In the genomic region with DNA sequence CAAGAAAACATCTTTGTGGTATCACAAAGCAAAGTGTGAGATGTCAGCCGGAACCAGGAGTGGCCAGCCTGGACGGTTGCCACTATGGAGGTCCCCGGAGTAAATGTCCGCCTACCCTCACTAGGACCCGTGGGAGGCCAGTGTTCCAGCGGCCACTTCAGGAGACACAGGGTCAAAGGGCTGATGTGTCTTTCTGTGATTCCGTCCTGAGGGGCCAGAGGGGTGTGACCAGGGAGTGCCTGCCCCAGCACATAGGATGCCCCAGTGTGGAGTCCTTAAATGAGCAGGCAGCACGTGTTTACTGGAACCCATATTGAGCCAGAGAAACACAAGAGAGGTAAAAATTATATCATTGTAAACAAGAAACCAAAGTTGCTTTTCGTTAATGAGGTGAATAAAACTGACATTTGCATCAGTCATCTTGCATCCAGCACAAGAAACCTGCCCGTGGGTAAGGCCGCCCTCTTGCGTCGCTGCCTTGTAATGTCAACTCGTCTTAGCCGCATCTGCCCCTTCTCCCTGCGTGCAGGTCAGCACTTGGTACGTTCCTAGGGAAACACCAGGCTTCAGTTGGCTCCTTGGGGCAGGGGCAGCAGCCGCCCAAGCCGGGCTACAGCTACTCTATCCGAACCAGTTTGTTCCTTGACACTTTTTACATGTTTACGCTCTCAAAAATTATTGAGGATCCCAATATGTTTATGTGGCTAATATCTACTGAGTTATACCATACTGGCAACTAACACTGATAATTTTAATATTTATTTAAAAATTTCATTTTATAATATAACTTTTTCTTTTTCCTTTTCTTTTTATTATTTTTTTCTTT, we compare ENCODE assay signal across 8 cellular contexts. TPM values are rescaled to one million over a fixed set of nuclear protein-coding genes. Genes with fewer than 3 reads are reported as not detected.
DNase-seq lines count a peak whose midpoint lies in the region; ATAC-seq lines count a peak whose summit lies in the region.

No MANE protein-coding gene starts in this region.

- peak overlapping the region; percentile 26 for H3K4ac ChIP-seq in mesendoderm (ENCODE audit: low read depth, low read length)

- H3K9me3 ChIP-seq in effector memory CD4-positive, alpha-beta T cell (ENCODE audit: control insufficient read depth, low read length) = no peaks in the 10 kb centered on the region

- peak; percentile 55 for ATAC-seq in GM19468 (IDR thresholded peaks at IDR 0.05; ENCODE audit: extremely low read depth, unreplicated experiment)
- peak; percentile 75 for ATAC-seq in HG03575 (IDR thresholded peaks at IDR 0.05; ENCODE audit: extremely low read depth, insufficient number of reproducible peaks, low FRiP score, unreplicated experiment)

- H3K36me3 Mint-ChIP-seq in activated CD4-positive, alpha-beta memory T cell treated with anti-CD3 and anti-CD28 coated beads, Interleukin-2, amount 10 ng/mL, durations not matched to agents 7 days and 5 days (ENCODE audit: low read depth) = no peaks in the 10 kb centered on the region

- H3K4me1 Mint-ChIP-seq in activated CD4-positive, alpha-beta memory T cell treated with anti-CD3 and anti-CD28 coated beads, Interleukin-2, amount 10 ng/mL, durations not matched to agents 7 days and 5 days = peaks cover 3% of the 10 kb centered on the region

- H3K27ac ChIP-seq in effector memory CD4-positive, alpha-beta T cell (ENCODE audit: insufficient read depth, low read length, poor library complexity, severe bottlenecking) = no peak overlapping the region
- no peak overlapping the region for H3K27ac ChIP-seq in mesendoderm (ENCODE audit: low read depth, low read length)

- H3K9ac ChIP-seq in mesendoderm (ENCODE audit: low read length) = no peak overlapping the region

- H3K9me3 Mint-ChIP-seq in activated CD4-positive, alpha-beta memory T cell treated with anti-CD3 and anti-CD28 coated beads, Interleukin-2, amount 10 ng/mL, durations not matched to agents 7 days and 5 days = peaks cover 2% of the 10 kb centered on the region

- H4K8ac ChIP-seq in mesendoderm (ENCODE audit: low read depth, low read length) = no peak overlapping the region

- no peak overlapping the region for H2BK15ac ChIP-seq in mesendoderm (replicated peaks; ENCODE audit: low read depth)

- peaks cover 21% of the 10 kb centered on the region for H3K27me3 Mint-ChIP-seq in activated CD4-positive, alpha-beta memory T cell treated with anti-CD3 and anti-CD28 coated beads, Interleukin-2, amount 10 ng/mL, durations not matched to agents 7 days and 5 days

- peak; percentile 79 for DNase-seq in COLO668 (lab: John Stamatoyannopoulos, UW; ENCODE audit: unreplicated experiment)
- DNase-seq in NCI-H82 treated with DMSO at 0.1 percent for 48 hours (lab: John Stamatoyannopoulos, UW; ENCODE audit: unreplicated experiment) = peak; percentile 73
- peak; percentile 79 for DNase-seq in activated CD4-positive, alpha-beta memory T cell treated with anti-CD3 and anti-CD28 coated beads, Interleukin-2, amount 10 ng/mL, durations not matched to agents 7 days and 5 days
- peak; percentile 40 to 51 (median 43) for DNase-seq in effector memory CD4-positive, alpha-beta T cell
- peak; percentile 96 for DNase-seq in mesendoderm
- DNase-seq in stimulated activated CD8-positive, alpha-beta memory T cell treated with anti-CD3 and anti-CD28 coated beads, Interleukin-15, amount 100 ng/mL, for 48 hours (ENCODE audit: low read depth in 2 of 2) = peak; percentile 36 to 65

- H3K4me2 ChIP-seq in mesendoderm (ENCODE audit: low read length) = no peak overlapping the region

- CTCF ChIA-PET in activated CD4-positive, alpha-beta memory T cell treated with anti-CD3 and anti-CD28 coated beads, Interleukin-2, amount 10 ng/mL, durations not matched to agents 7 days and 5 days (lab: Charles Lee) = interaction anchor here (0.8 to 4.0 kb wide), 2 partner anchors 62 to 83 kb away, joined by 3 to 26 read pairs; no protein-coding TSS in a partner anchor

- H3K27me3 ChIP-seq in effector memory CD4-positive, alpha-beta T cell (replicated peaks; ENCODE audit: control insufficient read depth, insufficient read depth, low read length, poor library complexity, severe bottlenecking) = no peaks in the 10 kb centered on the region
- no peaks in the 10 kb centered on the region for H3K27me3 ChIP-seq in mesendoderm (ENCODE audit: insufficient read depth, low read length, poor library complexity)

- no peak overlapping the region for H4K5ac ChIP-seq in mesendoderm (ENCODE audit: low read length)

- H3K4me1 ChIP-seq in effector memory CD4-positive, alpha-beta T cell (ENCODE audit: control insufficient read depth, insufficient read depth, low read length, poor library complexity, severe bottlenecking) = no peaks in the 10 kb centered on the region
- peaks cover 9% of the 10 kb centered on the region for H3K4me1 ChIP-seq in mesendoderm (ENCODE audit: control insufficient read depth, low read depth, low read length)

- H3K4me3 Mint-ChIP-seq in activated CD4-positive, alpha-beta memory T cell treated with anti-CD3 and anti-CD28 coated beads, Interleukin-2, amount 10 ng/mL, durations not matched to agents 7 days and 5 days = no peak overlapping the region

- no peak overlapping the region for H2AK5ac ChIP-seq in mesendoderm (ENCODE audit: low read length)

- POLR2A ChIA-PET in activated CD4-positive, alpha-beta memory T cell treated with anti-CD3 and anti-CD28 coated beads, Interleukin-2, amount 10 ng/mL, durations not matched to agents 7 days and 5 days (lab: Charles Lee) = no interaction called here

- no CpG with 5 or more reads among the region's 21 CpGs for WGBS in mesendoderm (ENCODE audit: extremely low coverage, insufficient coverage, low lambda C conversion rate)

- H3K56ac ChIP-seq in mesendoderm (ENCODE audit: low read length) = peak overlapping the region; percentile 5

- no peaks in the 10 kb centered on the region for H3K79me2 ChIP-seq in mesendoderm (ENCODE audit: control insufficient read depth, insufficient read depth, low read length)

- no peak overlapping the region for H3K27ac Mint-ChIP-seq in activated CD4-positive, alpha-beta memory T cell treated with anti-CD3 and anti-CD28 coated beads, Interleukin-2, amount 10 ng/mL, durations not matched to agents 7 days and 5 days

- H3K18ac ChIP-seq in mesendoderm (ENCODE audit: low read length) = no peak overlapping the region

- H2BK5ac ChIP-seq in mesendoderm (ENCODE audit: low read length) = no peak overlapping the region

- H3K36me3 ChIP-seq in effector memory CD4-positive, alpha-beta T cell (ENCODE audit: control insufficient read depth, insufficient read depth, low read length) = no peaks in the 10 kb centered on the region
- no peaks in the 10 kb centered on the region for H3K36me3 ChIP-seq in mesendoderm (ENCODE audit: control insufficient read depth, insufficient read depth, low read length)

- no peak overlapping the region for H2BK120ac ChIP-seq in mesendoderm (ENCODE audit: low read depth, low read length)

- H3K23ac ChIP-seq in mesendoderm (ENCODE audit: low read length) = no peak overlapping the region

- no peaks in the 10 kb centered on the region for H3K79me1 ChIP-seq in mesendoderm (ENCODE audit: low read length)

- no peak overlapping the region for H3K4me3 ChIP-seq in effector memory CD4-positive, alpha-beta T cell (ENCODE audit: insufficient read depth, low read depth, low read length, poor library complexity, severe bottlenecking)
- no peak overlapping the region for H3K4me3 ChIP-seq in mesendoderm (ENCODE audit: low read length)

RNA-seq across cellular contexts. Expression of gene LAPTM4A, which starts 46.7 kb away (rescaled TPM):
- 10 to 100 TPM; 36.1 to 36.7 TPM for total RNA-seq in activated CD4-positive, alpha-beta memory T cell treated with anti-CD3 and anti-CD28 coated beads, Interleukin-2, amount 10 ng/mL, durations not matched to agents 7 days and 5 days
- 350 TPM for polyA plus RNA-seq in mesendoderm (2013, experiment 1 of 2)
- 343 TPM for polyA plus RNA-seq in mesendoderm (2013, experiment 2 of 2)

Comparison
In these comparisons a context has a peak if more than half of its experiments do, and no peak if none do; other contexts are left out.
1. DNase-seq: peak in every context shown above with its lines; median percentile 96 in mesendoderm; 79 in COLO668; 79 in activated CD4-positive, alpha-beta memory T cell treated with anti-CD3 and anti-CD28 coated beads, Interleukin-2, amount 10 ng/mL, durations not matched to agents 7 days and 5 days; 73 in NCI-H82 treated with DMSO at 0.1 percent for 48 hours; 50 in stimulated activated CD8-positive, alpha-beta memory T cell treated with anti-CD3 and anti-CD28 coated beads, Interleukin-15, amount 100 ng/mL, for 48 hours; 43 in effector memory CD4-positive, alpha-beta T cell.